Comparison of ENCODE assay signal across 16 cellular contexts in the genomic region with DNA sequence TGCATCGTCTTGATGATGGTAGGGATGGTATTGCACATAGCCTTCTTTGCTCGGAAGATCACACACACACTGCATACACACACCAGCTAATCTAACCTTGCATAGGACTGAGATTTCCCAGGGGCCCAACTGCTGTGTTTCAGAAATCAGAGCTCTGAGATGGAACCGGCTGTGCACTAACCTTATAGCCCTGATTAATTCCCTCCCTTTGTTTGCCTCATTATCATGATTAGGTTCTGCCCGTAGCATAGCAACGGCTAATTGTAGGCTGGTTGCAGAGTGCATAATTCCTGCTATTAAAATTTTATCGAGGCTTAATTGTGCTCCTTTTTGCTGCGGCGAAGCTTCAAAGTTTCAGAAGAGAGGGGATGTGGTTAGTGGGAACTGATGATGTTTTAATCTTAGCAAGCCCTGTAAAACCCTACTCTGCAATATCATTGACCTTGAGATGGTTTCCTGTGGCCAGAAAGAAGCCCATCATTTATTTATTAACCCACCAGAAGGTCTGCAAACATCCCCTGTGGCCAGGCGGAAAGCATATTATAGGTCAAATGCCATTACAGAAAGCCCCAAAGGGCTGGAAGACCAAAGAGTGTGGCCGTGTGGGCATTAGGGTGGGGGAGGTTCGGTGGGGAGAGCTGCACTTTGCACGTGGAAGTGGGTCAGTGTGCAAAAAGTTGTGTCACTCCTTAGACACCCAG. TPM values are rescaled to one million over a fixed set of nuclear protein-coding genes. Genes with fewer than 3 reads are reported as not detected.
A peak's percentile ranks its signal among the peaks of the same experiment; 100 is the strongest.
DNase-seq lines count a peak whose midpoint lies in the region; ATAC-seq and TF ChIP-seq lines count a peak whose summit lies in the region.
"Had no signal": no experiment of that assay in that cellular context is flagged by ENCODE, and none has a peak within 500 bp of the region (broad histone marks: within the 10 kb centered on the region; RNA-seq: fewer than 3 reads in every experiment).

No MANE protein-coding gene starts in this region.

- H3K27me3 ChIP-seq in CD4-positive, CD25-positive, alpha-beta regulatory T cell (ENCODE audit: control insufficient read depth, insufficient read depth, low read length): no peaks in the 10 kb centered on the region
- H3K27me3 ChIP-seq in right cardiac atrium (ENCODE audit: control insufficient read depth, insufficient read depth) (no peaks in the 10 kb centered on the region), thyroid gland (no peaks in the 10 kb centered on the region)

- H3K4me3 Mint-ChIP-seq in CD4-positive, CD25-positive, alpha-beta regulatory T cell: peak overlapping the region; percentile 64 to 79 (median 74)
- H3K4me3 Mint-ChIP-seq in T-helper 17 cell: peak overlapping the region; percentile 56

- peak overlapping the region; percentile 58 for H3K4me3 ChIP-seq in CD4-positive, CD25-positive, alpha-beta regulatory T cell (ENCODE audit: low read depth, low read length)
- H3K4me3 ChIP-seq in right cardiac atrium (ENCODE audit: low read length) (no peak overlapping the region), thyroid gland (replicated peaks in 1 of 3) (no peak overlapping the region)

- DNase-seq in CD4-positive, CD25-positive, alpha-beta regulatory T cell: peak in 2 of 3 donors; percentile 49 to 53
- DNase-seq in T-helper 17 cell (no peak), right cardiac atrium (no peak), cortex of kidney (lab: John Stamatoyannopoulos, UW) (no peak), thyroid gland (no peak)
- DNase-seq in activated effector memory CD4-positive, alpha-beta T cell treated with anti-CD3 and anti-CD28 coated beads, Interleukin-2, amount 50 U/mL, for 16 hours: no peak
- DNase-seq: anterior cingulate cortex; EL; foreskin melanocyte; HCEC 1CT; Kasumi-1; NCI-H446; stimulated activated CD4-positive, alpha-beta T cell treated with anti-CD3 and anti-CD28 coated beads, Interleukin-4, amount 100 ng/mL, for 24 hours had no signal

- ATAC-seq in CD4-positive, CD25-positive, alpha-beta regulatory T cell (ENCODE audit: low read depth in 2 of 2): peak; percentile 66 to 69
- ATAC-seq in GM18909 (IDR thresholded peaks at IDR 0.05; ENCODE audit: poor library complexity, unreplicated experiment): peak; percentile 83
- peak; percentile 59 for ATAC-seq in HG03060 (IDR thresholded peaks at IDR 0.05; ENCODE audit: low read depth, unreplicated experiment)
- ATAC-seq in T-helper 17 cell: peak; percentile 63
- no peak for ATAC-seq in right cardiac atrium

- TF ChIP-seq CTCF in thyroid gland (IDR thresholded peaks at IDR 0.05): no peak

- no peaks in the 10 kb centered on the region for H3K36me3 Mint-ChIP-seq in CD4-positive, CD25-positive, alpha-beta regulatory T cell
- H3K36me3 Mint-ChIP-seq in T-helper 17 cell (ENCODE audit: low read depth): no peaks in the 10 kb centered on the region

- H3K9me3 ChIP-seq in CD4-positive, CD25-positive, alpha-beta regulatory T cell (ENCODE audit: control insufficient read depth in 2 of 2, low read length in 2 of 2): no peaks in the 10 kb centered on the region
- H3K9me3 ChIP-seq in T-helper 17 cell (ENCODE audit: control insufficient read depth, low read length, poor library complexity, severe bottlenecking) (no peaks in the 10 kb centered on the region), right cardiac atrium (ENCODE audit: control insufficient read depth, low read length) (no peaks in the 10 kb centered on the region), thyroid gland (no peaks in the 10 kb centered on the region)

- peaks cover 18 to 62% (median 44%) of the 10 kb centered on the region in 4 donors for H3K4me1 Mint-ChIP-seq in CD4-positive, CD25-positive, alpha-beta regulatory T cell
- peaks cover 24% of the 10 kb centered on the region for H3K4me1 Mint-ChIP-seq in T-helper 17 cell

- intact Hi-C loops in right cardiac atrium (cut with DNase I): no loop called here
- intact Hi-C loops in thyroid gland (cut with DNase I): no loop called here

- no peaks in the 10 kb centered on the region for H3K27me3 Mint-ChIP-seq in CD4-positive, CD25-positive, alpha-beta regulatory T cell
- H3K27me3 Mint-ChIP-seq in T-helper 17 cell: no peaks in the 10 kb centered on the region

- H3K27ac ChIP-seq in CD4-positive, CD25-positive, alpha-beta regulatory T cell (ENCODE audit: insufficient read depth, low read length, poor library complexity, severe bottlenecking): peak overlapping the region; percentile 27
- H3K27ac ChIP-seq in right cardiac atrium (ENCODE audit: low read length) (no peak overlapping the region), thyroid gland (no peak overlapping the region)
- H3K27ac ChIP-seq: RWPE1 had no signal

- TF ChIP-seq POLR2A in thyroid gland (IDR thresholded peaks at IDR 0.05): no peak

- peak overlapping the region in 2 of 3 donors; percentile 71 to 82 for H3K27ac Mint-ChIP-seq in CD4-positive, CD25-positive, alpha-beta regulatory T cell
- peak overlapping the region; percentile 21 for H3K27ac Mint-ChIP-seq in T-helper 17 cell

- H3K4me1 ChIP-seq in CD4-positive, CD25-positive, alpha-beta regulatory T cell (ENCODE audit: control insufficient read depth, insufficient read depth, low read length, poor library complexity, severe bottlenecking): peaks cover 42% of the 10 kb centered on the region
- H3K4me1 ChIP-seq in right cardiac atrium (ENCODE audit: control insufficient read depth, insufficient read depth, low read length): no peaks in the 10 kb centered on the region
- no peaks in the 10 kb centered on the region for H3K4me1 ChIP-seq in thyroid gland

- WGBS in right cardiac atrium: 86% methylated on average over 12 of the region's 12 CpGs
- 79% methylated on average over 12 of the region's 12 CpGs for WGBS in thyroid gland, 2 donors

- H3K9me3 Mint-ChIP-seq in CD4-positive, CD25-positive, alpha-beta regulatory T cell: peaks cover 0 to 3% (median 0%) of the 10 kb centered on the region in 7 donors

- H3K36me3 ChIP-seq in CD4-positive, CD25-positive, alpha-beta regulatory T cell (ENCODE audit: control insufficient read depth, insufficient read depth, low read length): no peaks in the 10 kb centered on the region
- H3K36me3 ChIP-seq in thyroid gland: no peaks in the 10 kb centered on the region

RNA-seq across cellular contexts. Expression of a gene that starts 56.2 kb away (rescaled TPM):
- total RNA-seq in CD4-positive, CD25-positive, alpha-beta regulatory T cell: 12.7 TPM
- 10 to 100 TPM; 17.0 to 23.4 (median 20.2) TPM for polyA plus RNA-seq in CD4-positive, CD25-positive, alpha-beta regulatory T cell
- total RNA-seq in T-helper 17 cell: 1 to 10 TPM; 5.6 to 6.1 TPM
- total RNA-seq in right cardiac atrium: 10 to 100 TPM in 1 of 4 donors, 1 to 10 TPM in 3; 8.5 to 10.2 (median 9.0) TPM
- 4.8 TPM for polyA plus RNA-seq in right cardiac atrium
- 10 to 100 TPM in 3 of 4 donors, 1 to 10 TPM in 1; 7.6 to 16.1 (median 11.9) TPM for total RNA-seq in thyroid gland

Comparison
In these comparisons a context has a peak if more than half of its experiments do, and no peak if none do; other contexts are left out.
1. ATAC-seq: peak in CD4-positive, CD25-positive, alpha-beta regulatory T cell (2 of 2), GM18909 (single experiment), HG03060 (single experiment) and T-helper 17 cell (single experiment); none in right cardiac atrium (0 of 2).
2. DNase-seq: peak in CD4-positive, CD25-positive, alpha-beta regulatory T cell (2 of 3); none in T-helper 17 cell (0 of 3), right cardiac atrium (0 of 3), cortex of kidney (single experiment), activated effector memory CD4-positive, alpha-beta T cell treated with anti-CD3 and anti-CD28 coated beads, Interleukin-2, amount 50 U/mL, for 16 hours (single experiment) and thyroid gland (0 of 2).